ENCODE assay signal across 19 cellular contexts in genomic region chr16:79632289-79632688, GRCh38. TPM values are rescaled to one million over a fixed set of nuclear protein-coding genes. Genes with fewer than 3 reads are reported as not detected.
DNase-seq lines count a peak whose midpoint lies in the region; ATAC-seq and TF ChIP-seq lines count a peak whose summit lies in the region.
"Had no signal": no experiment of that assay in that cellular context is flagged by ENCODE, and none has a peak within 500 bp of the region (broad histone marks: within the 10 kb centered on the region; RNA-seq: fewer than 3 reads in every experiment).

No MANE protein-coding gene starts in this region.

- H3K4me3 ChIP-seq in SK-N-SH (ENCODE audit: low read depth in 2 of 2, low read length in 1 of 2) (no peak overlapping the region), GM12865 (ENCODE audit: low read depth, low read length) (no peak overlapping the region), ovary (no peak overlapping the region)
- H3K4me3 ChIP-seq: HAP-1, heart left ventricle, stomach had no signal

- H3K9me3 ChIP-seq in SK-N-SH (no peaks in the 10 kb centered on the region), ovary (no peaks in the 10 kb centered on the region)
- H3K9me3 ChIP-seq: HAP-1, stomach had no signal

- DNase-seq in SK-N-SH (no peak), GM12865 (ENCODE audit: low read depth) (peak; percentile 2), kidney glomerular epithelial cell (lab: John Stamatoyannopoulos, UW) (peak; percentile 5), NCI-H2227 (lab: John Stamatoyannopoulos, UW; ENCODE audit: unreplicated experiment) (no peak), NCI-H510A (lab: John Stamatoyannopoulos, UW) (no peak), ovary (no peak)
- peak; percentile 14 to 21 for DNase-seq in activated CD4-positive, alpha-beta T cell treated with anti-CD3 and anti-CD28 coated beads, Interleukin-2, amount 50 U/mL, for 48 hours
- DNase-seq: activated naive CD8-positive, alpha-beta T cell treated with anti-CD3 and anti-CD28 coated beads for 36 hours; activated T-cell treated with anti-CD3 and anti-CD28 coated beads for 4 hours; heart left ventricle; midbrain; NCI-H345; retina; Right ventricle myocardium superior; stomach had no signal

- intact Hi-C loops in ovary (cut with DNase I): no loop called here

- H3K9ac ChIP-seq in SK-N-SH: no peak overlapping the region

- H3K4me2 ChIP-seq in SK-N-SH: no peak overlapping the region

- TF ChIP-seq RAD21 in SK-N-SH (IDR thresholded peaks at IDR 0.05; ENCODE audit: low read length): no peak

- 41% methylated on average over 7 of the region's 7 CpGs for WGBS in SK-N-SH (ENCODE audit: low lambda C conversion rate)
- 78 to 85% (median 83%) methylated on average over 7 of the region's 7 CpGs for WGBS in ovary, 3 donors

- H4K20me1 ChIP-seq in SK-N-SH (ENCODE audit: insufficient read depth): no peaks in the 10 kb centered on the region

- H3K36me3 ChIP-seq in SK-N-SH (replicated peaks in 1 of 2; ENCODE audit: control insufficient read depth in 1 of 2, insufficient read depth in 2 of 2, low read length in 1 of 2) (no peaks in the 10 kb centered on the region), ovary (no peaks in the 10 kb centered on the region)
- H3K36me3 ChIP-seq: HAP-1, heart left ventricle, stomach had no signal

- TF ChIP-seq EP300 in SK-N-SH (IDR thresholded peaks at IDR 0.05; ENCODE audit: borderline replicate concordance in 1 of 2, low read depth in 1 of 2, low read length in 1 of 2) (no peak), ovary (IDR thresholded peaks at IDR 0.05) (no peak)

- POLR2A ChIA-PET in SK-N-SH (lab: Yijun Ruan, JAX): no interaction called here

- H3K79me2 ChIP-seq in SK-N-SH (ENCODE audit: insufficient read depth): no peaks in the 10 kb centered on the region

- H2AFZ ChIP-seq in SK-N-SH (ENCODE audit: low read depth): no peak overlapping the region

- H3K9me2 ChIP-seq in SK-N-SH: no peaks in the 10 kb centered on the region

- H3K27me3 ChIP-seq in SK-N-SH (ENCODE audit: insufficient read depth) (no peaks in the 10 kb centered on the region), ovary (no peaks in the 10 kb centered on the region)
- H3K27me3 ChIP-seq: heart left ventricle, stomach had no signal

- CTCF ChIA-PET in SK-N-SH (lab: Yijun Ruan, JAX): interaction anchor here (1.1 kb wide), 1 partner anchor 1532 kb away, joined by 3 read pairs; no protein-coding TSS in a partner anchor

- peaks cover 0 to 4% of the 10 kb centered on the region in 2 experiments; a peak in 1 of 4 replicates for H3K4me1 ChIP-seq in SK-N-SH (ENCODE audit: control insufficient read depth in 1 of 2, insufficient read depth in 2 of 2, low read depth in 1 of 2, low read length in 1 of 2)
- no peaks in the 10 kb centered on the region for H3K4me1 ChIP-seq in ovary (ENCODE audit: insufficient read depth)
- H3K4me1 ChIP-seq: heart left ventricle, stomach had no signal

- ATAC-seq in SK-N-SH treated with all-trans-retinoic acid at 6 μM for 48 hours: no peak
- ATAC-seq: esophagus mucosa, heart left ventricle had no signal

- TF ChIP-seq CTCF in SK-N-SH (IDR thresholded peaks at IDR 0.05) (no peak), GM12865 (IDR thresholded peaks at IDR 0.05; ENCODE audit: insufficient read depth, low read depth, low read length, missing control alignments) (no peak), ovary (IDR thresholded peaks at IDR 0.05) (no peak)

- H3K27ac ChIP-seq in SK-N-SH (ENCODE audit: low read depth in 2 of 2, low read length in 1 of 2) (no peak overlapping the region), ovary (no peak overlapping the region)
- H3K27ac ChIP-seq: C4-2B, heart left ventricle, stomach had no signal

- TF ChIP-seq POLR2A in ovary (IDR thresholded peaks at IDR 0.05): no peak

- H3F3A ChIP-seq in SK-N-SH (replicated peaks; ENCODE audit: insufficient read depth): no peaks in the 10 kb centered on the region

TF ChIP-seq in SK-N-SH, 30 proteins besides CTCF, POLR2A, EP300 and RAD21:
- TF ChIP-seq IRF3 (IDR thresholded peaks at IDR 0.05; ENCODE audit: low read depth, low read length): no peak
- no peak for TF ChIP-seq MEF2A (IDR thresholded peaks at IDR 0.05; ENCODE audit: borderline replicate concordance, low read depth)
- no peak for TF ChIP-seq JUND (IDR thresholded peaks at IDR 0.05)
- TF ChIP-seq PBX3 (IDR thresholded peaks at IDR 0.05): no peak
- no peak for TF ChIP-seq MAX (IDR thresholded peaks at IDR 0.05; ENCODE audit: low read depth)
- TF ChIP-seq TAF1 (IDR thresholded peaks at IDR 0.05; ENCODE audit: borderline replicate concordance, low read depth, low read length): no peak
- no peak for TF ChIP-seq SMC3 (IDR thresholded peaks at IDR 0.05; ENCODE audit: low read depth, low read length)
- no peak for TF ChIP-seq EZH2phosphoT487 (IDR thresholded peaks at IDR 0.05; ENCODE audit: borderline replicate concordance, low read depth)
- TF ChIP-seq GATA2 (CRISPR knock-in tag; IDR thresholded peaks at IDR 0.05): 0 out of 2 replicates have a peak, but pooled peaks have one; percentile 23

TF ChIP-seq in SK-N-SH treated with all-trans-retinoic acid at 6 μM for 48 hours, 23 proteins besides CTCF, POLR2A, EP300 and RAD21:
- TF ChIP-seq ZNF70 (CRISPR knock-in tag; IDR thresholded peaks at IDR 0.05) (no peak), ARNTL (CRISPR knock-in tag; IDR thresholded peaks at IDR 0.05; ENCODE audit: borderline replicate concordance, low read depth) (no peak), BACH2 (CRISPR knock-in tag; IDR thresholded peaks at IDR 0.05; ENCODE audit: borderline replicate concordance) (no peak), ZNF8 (CRISPR knock-in tag; IDR thresholded peaks at IDR 0.05) (no peak), ZC3H10 (CRISPR knock-in tag; IDR thresholded peaks at IDR 0.05) (no peak), TSHZ2 (CRISPR knock-in tag; IDR thresholded peaks at IDR 0.05) (no peak), TOX (CRISPR knock-in tag; IDR thresholded peaks at IDR 0.05; ENCODE audit: borderline replicate concordance) (no peak), ZFP30 (CRISPR knock-in tag; IDR thresholded peaks at IDR 0.05) (no peak), ZNF565 (CRISPR knock-in tag; conservative IDR thresholded peaks at IDR 0.05; ENCODE audit: low read depth) (no peak), ISL1 (CRISPR knock-in tag; IDR thresholded peaks at IDR 0.05) (no peak), ZFP3 (CRISPR knock-in tag; IDR thresholded peaks at IDR 0.05) (no peak), ESRRG (CRISPR knock-in tag; IDR thresholded peaks at IDR 0.05) (no peak), TCF4 (CRISPR knock-in tag; IDR thresholded peaks at IDR 0.05; ENCODE audit: borderline replicate concordance) (no peak), CSRNP3 (CRISPR knock-in tag; IDR thresholded peaks at IDR 0.05) (no peak), CSDC2 (CRISPR knock-in tag; IDR thresholded peaks at IDR 0.05) (no peak), GLIS3 (CRISPR knock-in tag; IDR thresholded peaks at IDR 0.05) (no peak), CREB5 (CRISPR knock-in tag; IDR thresholded peaks at IDR 0.05; ENCODE audit: low read depth) (no peak), RARB (CRISPR knock-in tag; IDR thresholded peaks at IDR 0.05) (no peak)
TF ChIP-seq in SK-N-SH treated with all-trans-retinoic acid at 6 μM for 48 hours: peak in this region for 0.

RNA-seq across cellular contexts. Expression of gene MAF, which starts 31.8 kb away (rescaled TPM):
- 0.23 and 0.37 TPM in 2 replicates for polyA plus RNA-seq in SK-N-SH (2012; rRNA removed)
- 0.27 and 0.34 TPM in 2 replicates for polyA plus RNA-seq in SK-N-SH (2012; cell fraction: cytosol; rRNA removed)
- polyA plus RNA-seq in SK-N-SH (2012; cell fraction: nucleus; rRNA removed): 0.50 and 0.61 TPM in 2 replicates
- total RNA-seq in ovary: 100 to 1,000 TPM in 3 of 7 donors, 10 to 100 TPM in 4; 61.5 to 196 (median 83.5) TPM
- 10 to 100 TPM; 41.1 to 41.5 TPM for polyA plus RNA-seq in ovary

Comparison
In these comparisons a context has a peak if more than half of its experiments do, and no peak if none do; other contexts are left out.
1. DNase-seq: peak in GM12865 (single experiment), activated CD4-positive, alpha-beta T cell treated with anti-CD3 and anti-CD28 coated beads, Interleukin-2, amount 50 U/mL, for 48 hours (2 of 2) and kidney glomerular epithelial cell (single experiment); none in SK-N-SH (single experiment), NCI-H2227 (single experiment), NCI-H510A (single experiment) and ovary (0 of 5).
2. RNA of gene MAF, which starts 31.8 kb away (polyA plus RNA-seq): 41.1 to 41.5 TPM in ovary; 0.23 to 0.61 TPM in SK-N-SH; every median in the first group is over 10 times any median in the second.